Comparison of ENCODE assay signal across 8 cellular contexts in the genomic region with DNA sequence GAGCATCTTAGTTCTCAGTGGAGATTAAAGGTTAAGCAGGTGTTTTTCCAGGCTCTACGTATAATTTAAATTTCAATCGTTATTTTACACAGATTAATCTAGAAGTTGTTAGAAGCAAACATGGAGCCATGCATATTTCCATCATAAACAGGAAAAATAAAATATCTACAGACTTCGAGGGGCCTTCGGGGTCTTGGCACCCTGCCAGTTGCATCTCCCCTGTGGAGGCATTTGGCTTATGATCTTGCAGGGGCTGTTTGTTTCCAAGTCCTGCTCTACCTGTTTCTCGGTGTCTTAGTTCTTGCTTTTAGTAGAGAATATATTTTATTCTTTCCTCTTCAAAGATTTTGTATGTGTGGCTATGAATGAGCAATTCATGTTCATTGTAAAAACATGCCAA.
"Had no signal": no experiment of that assay in that cellular context is flagged by ENCODE, and none has a peak within 500 bp of the region (broad histone marks: within the 10 kb centered on the region; RNA-seq: fewer than 3 reads in every experiment).

No MANE protein-coding gene starts in this region.

- H3K4me1 ChIP-seq: HAP-1 had no signal

- ATAC-seq: HCT116 had no signal

- H3K36me3 ChIP-seq: HAP-1 had no signal

- H3K27ac ChIP-seq: GM23248, HL-60 had no signal

- DNase-seq: GM23248, GOT3, H7, HFFc6, IMR-90 had no signal

- H3K9ac ChIP-seq: GM23248 had no signal

- H3K4me3 ChIP-seq: GM23248, HAP-1 had no signal

- H2AFZ ChIP-seq: GM23248 had no signal

- H3K9me3 ChIP-seq: HAP-1 had no signal

- H3K4me3 Mint-ChIP-seq: HFFc6 had no signal
